In genomic region chr1:203028067-203028783, GRCh38 we compare ENCODE assay signal across 15 cellular contexts. TPM values are rescaled to one million over a fixed set of nuclear protein-coding genes. Genes with fewer than 3 reads are reported as not detected.
DNase-seq lines count a peak whose midpoint lies in the region; ATAC-seq and TF ChIP-seq lines count a peak whose summit lies in the region.
"Had no signal": no experiment of that assay in that cellular context is flagged by ENCODE, and none has a peak within 500 bp of the region (broad histone marks: within the 10 kb centered on the region; RNA-seq: fewer than 3 reads in every experiment).

No MANE protein-coding gene starts in this region.

- H3K4me1 ChIP-seq in SK-N-SH (ENCODE audit: control insufficient read depth in 1 of 2, insufficient read depth in 2 of 2, low read depth in 1 of 2, low read length in 1 of 2) (peaks cover 0 to 34% of the 10 kb centered on the region in 2 experiments; a peak in 1 of 4 replicates), GM23248 (ENCODE audit: insufficient read depth) (peaks cover 5% of the 10 kb centered on the region)

- peaks cover 21% of the 10 kb centered on the region for H3F3A ChIP-seq in SK-N-SH (replicated peaks; ENCODE audit: insufficient read depth)
- H3F3A ChIP-seq in GM23248 (ENCODE audit: insufficient read depth) = peaks cover 27% of the 10 kb centered on the region

- H3K27me3 ChIP-seq in SK-N-SH (ENCODE audit: insufficient read depth) (no peaks in the 10 kb centered on the region), GM23248 (replicated peaks; ENCODE audit: insufficient read depth) (no peaks in the 10 kb centered on the region)

- ATAC-seq in SK-N-SH treated with all-trans-retinoic acid at 6 μM for 48 hours = no peak; the same call in 2 of the 3 replicates
- ATAC-seq in HG02798 (IDR thresholded peaks at IDR 0.05; ENCODE audit: poor library complexity, unreplicated experiment) = no peak
- ATAC-seq: esophagus mucosa; stimulated activated memory B cell treated with anti-CD40 and anti-IgM and Interleukin-4, amounts not matched to agents 10 μg/mL and 1 μg/mL and 100 μg/mL, for 72 hours; T-cell had no signal

- H4K20me1 ChIP-seq in SK-N-SH (ENCODE audit: insufficient read depth) = no peaks in the 10 kb centered on the region
- H4K20me1 ChIP-seq in GM23248 (ENCODE audit: insufficient read depth) = no peaks in the 10 kb centered on the region

- H3K9me3 ChIP-seq in SK-N-SH (no peaks in the 10 kb centered on the region), GM23248 (ENCODE audit: low read depth) (no peaks in the 10 kb centered on the region)

- TF ChIP-seq RAD21 in SK-N-SH (IDR thresholded peaks at IDR 0.05; ENCODE audit: low read length) = no peak

- no peak overlapping the region for H2AFZ ChIP-seq in SK-N-SH (ENCODE audit: low read depth)
- no peak overlapping the region for H2AFZ ChIP-seq in GM23248

- H3K4me2 ChIP-seq in SK-N-SH (peak overlapping the region; percentile 99; the same call in 1 of the 2 replicates), GM23248 (ENCODE audit: unreplicated experiment) (peak overlapping the region; percentile 83)

- 85% methylated on average over 9 of the region's 9 CpGs for WGBS in SK-N-SH (ENCODE audit: low lambda C conversion rate)
- 89 to 90% methylated on average over 9 of the region's 9 CpGs for WGBS in GM23248 (ENCODE audit: low coverage in 1 of 2, low lambda C conversion rate in 2 of 2, missing lambda C conversion rate in 2 of 2), 2 experiments

- CTCF ChIA-PET in SK-N-SH (lab: Yijun Ruan, JAX) = interaction anchor here (1.4 to 7.3 kb wide), 7 partner anchors 13 to 240 kb away, joined by 3 to 73 read pairs (median 13); no protein-coding TSS in a partner anchor

- H3K9ac ChIP-seq in SK-N-SH = no peak overlapping the region
- no peak overlapping the region for H3K9ac ChIP-seq in GM23248

- peaks cover 23 to 24% of the 10 kb centered on the region in 2 experiments for H3K36me3 ChIP-seq in SK-N-SH (replicated peaks in 1 of 2; ENCODE audit: control insufficient read depth in 1 of 2, insufficient read depth in 2 of 2, low read length in 1 of 2)
- H3K36me3 ChIP-seq in GM23248 (ENCODE audit: low read depth) = peaks cover 18% of the 10 kb centered on the region

- POLR2A ChIA-PET in SK-N-SH (lab: Yijun Ruan, JAX) = interaction anchor here (1.9 kb wide), 1 partner anchor 8 kb away, joined by 7 read pairs; no protein-coding TSS in a partner anchor

- DNase-seq in SK-N-SH (no peak), GM23248 (no peak), coronary artery (ENCODE audit: low spot score) (no peak), retina (peak; percentile 35), ureter (ENCODE audit: low spot score) (no peak), hepatic stellate cell (ENCODE audit: low spot score) (no peak)
- DNase-seq: brain microvascular endothelial cell, EL, NCI-H1694, T-cell had no signal

- no peak for TF ChIP-seq EP300 in SK-N-SH (IDR thresholded peaks at IDR 0.05; ENCODE audit: borderline replicate concordance in 1 of 2, low read depth in 1 of 2, low read length in 1 of 2)

- in situ Hi-C loops in GM23248 (cut with MboI) = no loop called here

- TF ChIP-seq CTCF in SK-N-SH (IDR thresholded peaks at IDR 0.05) (no peak), coronary artery (IDR thresholded peaks at IDR 0.05) (no peak)

- H3K9me2 ChIP-seq in SK-N-SH (no peaks in the 10 kb centered on the region), GM23248 (ENCODE audit: insufficient read depth) (no peaks in the 10 kb centered on the region)

- H3K27ac ChIP-seq in SK-N-SH (ENCODE audit: low read depth in 2 of 2, low read length in 1 of 2) = no peak overlapping the region
- no peak overlapping the region for H3K27ac ChIP-seq in GM23248
- peak overlapping the region; percentile 54 to 73 for H3K27ac ChIP-seq in coronary artery
- H3K27ac ChIP-seq: brain microvascular endothelial cell had no signal

- H3K79me2 ChIP-seq in SK-N-SH (ENCODE audit: insufficient read depth) = no peaks in the 10 kb centered on the region
- H3K79me2 ChIP-seq in GM23248 (ENCODE audit: insufficient read depth) = peaks cover 35% of the 10 kb centered on the region; the same call in 1 of the 2 replicates

- H3K4me3 ChIP-seq in SK-N-SH (ENCODE audit: low read depth in 2 of 2, low read length in 1 of 2) = no peak overlapping the region
- peak overlapping the region; percentile 88; the same call in 1 of the 2 replicates for H3K4me3 ChIP-seq in GM23248
- no peak overlapping the region for H3K4me3 ChIP-seq in coronary artery

TF ChIP-seq in SK-N-SH, 30 proteins besides CTCF, POLR2A, EP300 and RAD21:
- TF ChIP-seq TEAD4 (IDR thresholded peaks at IDR 0.05; ENCODE audit: borderline replicate concordance, insufficient read depth) (no peak), ELF1 (IDR thresholded peaks at IDR 0.05) (no peak), SIN3A (IDR thresholded peaks at IDR 0.05; ENCODE audit: borderline replicate concordance, low read depth, low read length) (no peak), TAF1 (IDR thresholded peaks at IDR 0.05; ENCODE audit: borderline replicate concordance, low read depth, low read length) (no peak), RCOR1 (IDR thresholded peaks at IDR 0.05; ENCODE audit: low read length) (no peak), MXI1 (IDR thresholded peaks at IDR 0.05; ENCODE audit: low read depth, low read length) (peak; percentile 56; the same call in 1 of the 2 replicates), IRF3 (IDR thresholded peaks at IDR 0.05; ENCODE audit: low read depth, low read length) (no peak), CHD2 (IDR thresholded peaks at IDR 0.05; ENCODE audit: low read length, partially characterized antibody) (no peak), GATA2 (CRISPR knock-in tag; IDR thresholded peaks at IDR 0.05) (no peak)
TF ChIP-seq in SK-N-SH: peak in this region for 1.

TF ChIP-seq in SK-N-SH treated with all-trans-retinoic acid at 6 μM for 48 hours, 23 proteins besides CTCF, POLR2A, EP300 and RAD21:
- TF ChIP-seq ZFP30 (CRISPR knock-in tag; IDR thresholded peaks at IDR 0.05) (no peak), TCF4 (CRISPR knock-in tag; IDR thresholded peaks at IDR 0.05; ENCODE audit: borderline replicate concordance) (no peak), CSDC2 (CRISPR knock-in tag; IDR thresholded peaks at IDR 0.05) (no peak), TOX (CRISPR knock-in tag; IDR thresholded peaks at IDR 0.05; ENCODE audit: borderline replicate concordance) (no peak), ARNTL (CRISPR knock-in tag; IDR thresholded peaks at IDR 0.05; ENCODE audit: borderline replicate concordance, low read depth) (no peak), PPARA (CRISPR knock-in tag; IDR thresholded peaks at IDR 0.05; ENCODE audit: borderline replicate concordance) (no peak), ZFP3 (CRISPR knock-in tag; IDR thresholded peaks at IDR 0.05) (no peak), POU6F1 (CRISPR knock-in tag; IDR thresholded peaks at IDR 0.05; ENCODE audit: borderline replicate concordance, low read depth) (no peak), BACH2 (CRISPR knock-in tag; IDR thresholded peaks at IDR 0.05; ENCODE audit: borderline replicate concordance) (no peak), GLIS3 (CRISPR knock-in tag; IDR thresholded peaks at IDR 0.05) (no peak), ZNF70 (CRISPR knock-in tag; IDR thresholded peaks at IDR 0.05) (no peak), RARB (CRISPR knock-in tag; IDR thresholded peaks at IDR 0.05) (no peak), CSRNP3 (CRISPR knock-in tag; IDR thresholded peaks at IDR 0.05) (no peak)

RNA-seq across cellular contexts. Expression of gene PPFIA4, which starts 1.9 kb away (rescaled TPM):
- 4.4 and 5.5 TPM in 2 replicates for polyA plus RNA-seq in SK-N-SH (2012; rRNA removed)
- polyA plus RNA-seq in SK-N-SH (2012; cell fraction: cytosol; rRNA removed) = 1.3 and 2.0 TPM in 2 replicates
- polyA plus RNA-seq in SK-N-SH (2012; cell fraction: nucleus; rRNA removed) = 39.4 and 55.6 TPM in 2 replicates
- total RNA-seq in GM23248 (2014; rRNA removed; shearing (Covaris generic)) = 13.6 and 16.1 TPM in 2 replicates
- polyA plus RNA-seq in GM23248 (2016; fragmentation: Nextera tagmentation; extraction: Ambion mirVana) = 3.2 and 4.9 TPM in 2 replicates
- total RNA-seq in ureter = 2.4 TPM

RNA-seq across cellular contexts. Expression of gene TMEM183A, which starts 21.1 kb away (rescaled TPM):
- polyA plus RNA-seq in SK-N-SH (2012; rRNA removed) = 47.9 and 62.2 TPM in 2 replicates
- polyA plus RNA-seq in SK-N-SH (2012; cell fraction: cytosol; rRNA removed) = 43.9 and 55.4 TPM in 2 replicates
- polyA plus RNA-seq in SK-N-SH (2012; cell fraction: nucleus; rRNA removed) = 70.0 and 98.7 TPM in 2 replicates
- 92.7 and 111 TPM in 2 replicates for total RNA-seq in GM23248 (2014; rRNA removed; shearing (Covaris generic))
- polyA plus RNA-seq in GM23248 (2016; fragmentation: Nextera tagmentation; extraction: Ambion mirVana) = 57.3 TPM in 2 replicates
- 50.7 TPM for total RNA-seq in ureter

RNA-seq across cellular contexts. Expression of gene MYOG, which starts 57.6 kb away (rescaled TPM):
- polyA plus RNA-seq in SK-N-SH (2012; rRNA removed) (not detected in 2 replicates), GM23248 (2016; fragmentation: Nextera tagmentation; extraction: Ambion mirVana) (not detected in 2 replicates)
- not detected in 2 replicates for polyA plus RNA-seq in SK-N-SH (2012; cell fraction: cytosol; rRNA removed)
- not detected in 2 replicates for polyA plus RNA-seq in SK-N-SH (2012; cell fraction: nucleus; rRNA removed)
- total RNA-seq in GM23248 (2014; rRNA removed; shearing (Covaris generic)) = not detected in 2 replicates
- not detected for total RNA-seq in ureter
- total RNA-seq: esophagus mucosa, T-cell had no signal
- polyA plus RNA-seq: AG04450 had no signal

Comparison
In these comparisons a context has a peak if more than half of its experiments do, and no peak if none do; other contexts are left out.
1. H3K27ac ChIP-seq: peak in coronary artery (2 of 2); none in SK-N-SH (0 of 2) and GM23248 (single experiment).